ENCODE assay signal across 23 cellular contexts in the genomic region with DNA sequence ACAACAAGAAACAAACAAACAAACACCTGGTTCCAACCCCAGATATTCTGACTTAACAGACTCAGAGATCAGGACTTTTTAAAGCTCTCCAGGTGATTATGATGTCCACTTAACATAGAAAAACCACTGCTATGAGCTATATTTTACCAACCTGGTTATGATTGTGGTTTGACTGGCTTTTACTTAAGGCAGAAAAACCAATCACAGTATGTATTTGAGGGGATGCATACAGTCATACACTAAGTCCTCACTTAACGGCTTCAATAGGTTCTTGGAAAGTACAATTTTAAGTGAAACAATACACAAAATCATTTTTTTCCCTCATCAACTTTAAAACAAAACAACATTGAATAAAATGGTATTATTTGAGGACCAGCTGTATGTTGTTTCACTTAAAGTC.
DNase-seq lines count a peak whose midpoint lies in the region; ATAC-seq, FAIRE-seq and TF ChIP-seq lines count a peak whose summit lies in the region.
"Had no signal": no experiment of that assay in that cellular context is flagged by ENCODE, and none has a peak within 500 bp of the region (broad histone marks: within the 10 kb centered on the region; RNA-seq: fewer than 3 reads in every experiment).

No MANE protein-coding gene starts in this region.

- no peak overlapping the region for H3K9ac ChIP-seq in K562 (ENCODE audit: insufficient read depth in 1 of 2, low read depth in 2 of 2, low read length in 2 of 2)
- H3K9ac ChIP-seq: BLaER1 treated with 17β-estradiol and CSF1 and Interleukin-3, amounts not matched to agents 10 nM and 100 nM had no signal

- POLR2A ChIA-PET in K562 (lab: Yijun Ruan, JAX), result no interaction called here

- H3K4me3 ChIP-seq in K562, result no peak overlapping the region
- H3K4me3 ChIP-seq: A549; BLaER1 treated with 17β-estradiol and CSF1 and Interleukin-3, amounts not matched to agents 10 nM and 100 nM; GM23338 had no signal

- H3K79me2 ChIP-seq in K562 (ENCODE audit: control insufficient read depth, insufficient read depth, low read length), result no peaks in the 10 kb centered on the region

- TF ChIP-seq POLR2A in GM12891 (IDR thresholded peaks at IDR 0.05; ENCODE audit: low read depth, low read length), result no peak
- no peak for TF ChIP-seq POLR2A in K562 (conservative IDR thresholded peaks at IDR 0.05)

- H3K27me3 ChIP-seq in K562 (ENCODE audit: control insufficient read depth in 2 of 2, insufficient read depth in 2 of 2, low read length in 2 of 2), result no peaks in the 10 kb centered on the region
- H3K27me3 ChIP-seq: BE2C; BLaER1 treated with 17β-estradiol and CSF1 and Interleukin-3, amounts not matched to agents 10 nM and 100 nM had no signal

- peaks cover 14% of the 10 kb centered on the region for H3K36me3 Mint-ChIP-seq in natural killer cell treated with Interleukin-12 subunit alpha and Interleukin-12 subunit beta and Interleukin-15 and Interleukin-18, amount 100 ng/mL, for 72 hours
- H3K36me3 Mint-ChIP-seq in natural killer cell, result no peaks in the 10 kb centered on the region

- H3K27ac ChIP-seq in K562 (ENCODE audit: extremely low read depth, low read depth, low read length), result no peak overlapping the region
- H3K27ac ChIP-seq: A549; BLaER1 treated with 17β-estradiol and CSF1 and Interleukin-3, amounts not matched to agents 10 nM and 100 nM had no signal

- 93% methylated on average over 1 of the region's 1 CpG for WGBS in K562 (ENCODE audit: insufficient coverage, low coverage, missing lambda C conversion rate)

- FAIRE-seq in GM12891 (lab: Jason Lieb, UNC) (peak; percentile 47), K562 (lab: Jason Lieb, UNC) (no peak)
- FAIRE-seq: A549, GM12892 had no signal

- TF ChIP-seq RAD21 in K562 (CRISPR knock-in tag; conservative IDR thresholded peaks at IDR 0.05 in 1 of 2, IDR thresholded peaks at IDR 0.05 in 1 of 2), result no peak

- H3K4me1 Mint-ChIP-seq in natural killer cell treated with Interleukin-12 subunit alpha and Interleukin-12 subunit beta and Interleukin-15 and Interleukin-18, amount 100 ng/mL, for 72 hours (ENCODE audit: low read depth in 2 of 2), result peaks cover 26 to 47% of the 10 kb centered on the region in 2 donors
- no peaks in the 10 kb centered on the region for H3K4me1 Mint-ChIP-seq in natural killer cell
- H3K4me1 Mint-ChIP-seq: CD14-positive monocyte; CD8-positive, alpha-beta memory T cell; GM23338; H9 had no signal

- H3K9me3 ChIP-seq in K562 (replicated peaks; ENCODE audit: control insufficient read depth, insufficient read depth, low read depth, low read length), result no peaks in the 10 kb centered on the region
- H3K9me3 ChIP-seq: A549; BE2C; BLaER1 treated with 17β-estradiol and CSF1 and Interleukin-3, amounts not matched to agents 10 nM and 100 nM had no signal

- H3K4me3 Mint-ChIP-seq in natural killer cell treated with Interleukin-12 subunit alpha and Interleukin-12 subunit beta and Interleukin-15 and Interleukin-18, amount 100 ng/mL, for 72 hours, result peak overlapping the region; percentile 53
- H3K4me3 Mint-ChIP-seq in natural killer cell, result no peak overlapping the region
- H3K4me3 Mint-ChIP-seq: CD14-positive monocyte; CD4-positive, alpha-beta T cell; CD8-positive, alpha-beta memory T cell; GM23338; H9 had no signal

- intact Hi-C loops in natural killer cell (cut with micrococcal nuclease) (no loop called here), K562 (cut with micrococcal nuclease) (no loop called here)

- H3K27me3 Mint-ChIP-seq in natural killer cell treated with Interleukin-12 subunit alpha and Interleukin-12 subunit beta and Interleukin-15 and Interleukin-18, amount 100 ng/mL, for 72 hours, result no peaks in the 10 kb centered on the region
- no peaks in the 10 kb centered on the region for H3K27me3 Mint-ChIP-seq in natural killer cell (ENCODE audit: low read depth in 2 of 2)
- H3K27me3 Mint-ChIP-seq: CD4-positive, alpha-beta T cell; CD8-positive, alpha-beta memory T cell had no signal

- H2AFZ ChIP-seq in K562 (ENCODE audit: low read depth, low read length), result no peak overlapping the region
- H2AFZ ChIP-seq: GM23338 had no signal

- H3K4me2 ChIP-seq in K562 (ENCODE audit: insufficient read depth, low read length), result no peak overlapping the region
- H3K4me2 ChIP-seq: A549; BLaER1 treated with 17β-estradiol and CSF1 and Interleukin-3, amounts not matched to agents 10 nM and 100 nM; GM23338 had no signal

- no peak for TF ChIP-seq EP300 in K562 (IDR thresholded peaks at IDR 0.05; ENCODE audit: low read length)

- peak; percentile 65 to 75 for ATAC-seq in natural killer cell treated with Interleukin-12 subunit alpha and Interleukin-12 subunit beta and Interleukin-15 and Interleukin-18, amount 100 ng/mL, for 72 hours
- ATAC-seq in natural killer cell, result no peak
- no peak for ATAC-seq in K562
- ATAC-seq in GM21717 (IDR thresholded peaks at IDR 0.05; ENCODE audit: unreplicated experiment), result no peak
- no peak for ATAC-seq in HG02610 (IDR thresholded peaks at IDR 0.05; ENCODE audit: unreplicated experiment)
- ATAC-seq: A549, GM23338, HCT116 had no signal

- H3K4me1 ChIP-seq in K562 (replicated peaks in 1 of 2; ENCODE audit: control insufficient read depth in 2 of 2, insufficient read depth in 2 of 2, low read length in 2 of 2), result peaks cover 0 to 5% of the 10 kb centered on the region in 2 experiments; a peak in 2 of 5 replicates
- H3K4me1 ChIP-seq: BE2C; BLaER1 treated with 17β-estradiol and CSF1 and Interleukin-3, amounts not matched to agents 10 nM and 100 nM had no signal

- in situ Hi-C loops in K562 (cut with MboI), result no loop called here

- CTCF ChIA-PET in K562 (lab: Yijun Ruan, JAX; ENCODE audit: low intra/inter-chr PET ratio), result no interaction called here

- no peaks in the 10 kb centered on the region for H3K9me1 ChIP-seq in K562 (ENCODE audit: control insufficient read depth, insufficient read depth, low read length)

- no peaks in the 10 kb centered on the region for H4K20me1 ChIP-seq in K562 (replicated peaks; ENCODE audit: control insufficient read depth, insufficient read depth, low read length)
- H4K20me1 ChIP-seq: BLaER1 treated with 17β-estradiol and CSF1 and Interleukin-3, amounts not matched to agents 10 nM and 100 nM had no signal

- TF ChIP-seq CTCF in natural killer cell (IDR thresholded peaks at IDR 0.05) (no peak), K562 (IDR thresholded peaks at IDR 0.05 in 2 of 3, conservative IDR thresholded peaks at IDR 0.05 in 1 of 3; ENCODE audit: insufficient read depth in 2 of 3, low read depth in 1 of 3, low read length in 3 of 3) (no peak)

- BruUV-seq in K562 (replicated peaks; lab: Mats Ljungman, UMichigan), result no TSS peak

- peak overlapping the region; percentile 56 to 80 for H3K27ac Mint-ChIP-seq in natural killer cell treated with Interleukin-12 subunit alpha and Interleukin-12 subunit beta and Interleukin-15 and Interleukin-18, amount 100 ng/mL, for 72 hours
- no peak overlapping the region for H3K27ac Mint-ChIP-seq in natural killer cell
- H3K27ac Mint-ChIP-seq: CD14-positive monocyte; CD4-positive, alpha-beta T cell; CD8-positive, alpha-beta memory T cell had no signal

- no peaks in the 10 kb centered on the region for H3K36me3 ChIP-seq in K562 (ENCODE audit: control insufficient read depth, insufficient read depth, low read length)
- H3K36me3 ChIP-seq: BE2C had no signal

- peaks cover 2% of the 10 kb centered on the region for H3K9me3 Mint-ChIP-seq in natural killer cell treated with Interleukin-12 subunit alpha and Interleukin-12 subunit beta and Interleukin-15 and Interleukin-18, amount 100 ng/mL, for 72 hours
- H3K9me3 Mint-ChIP-seq in natural killer cell, result no peaks in the 10 kb centered on the region
- H3K9me3 Mint-ChIP-seq: CD4-positive, alpha-beta T cell; GM23338; H9 had no signal

- no peak for DNase-seq in natural killer cell treated with Interleukin-12 subunit alpha and Interleukin-12 subunit beta and Interleukin-15 and Interleukin-18, amount 100 ng/mL, for 72 hours (ENCODE audit: low spot score)
- DNase-seq in natural killer cell (no peak), GM12891 (ENCODE audit: insufficient read length, low spot score) (no peak), K562 (ENCODE audit: extremely low read depth in 1 of 4, low spot score in 3 of 4) (no peak), NCI-H2029 treated with DMSO at 0.1 percent for 48 hours (lab: John Stamatoyannopoulos, UW) (no peak)
- DNase-seq: 8988T; ACHN; AML-193; BE2C; CD4-positive, alpha-beta T cell; CD8-positive, alpha-beta memory T cell; DMS53; DMS79 treated with DMSO at 0.1 percent for 48 hours; GF-D8; H9 had no signal

TF ChIP-seq in GM12891, 5 proteins besides CTCF, POLR2A, EP300 and RAD21:
- TF ChIP-seq PAX5 (IDR thresholded peaks at IDR 0.05; ENCODE audit: insufficient read depth, low read length, severe bottlenecking) (no peak), TAF1 (IDR thresholded peaks at IDR 0.05; ENCODE audit: low read depth, low read length) (no peak), SPI1 (IDR thresholded peaks at IDR 0.05; ENCODE audit: low read depth, low read length) (no peak), POLR2AphosphoS5 (IDR thresholded peaks at IDR 0.05; ENCODE audit: low read depth, low read length) (no peak), POU2F2 (IDR thresholded peaks at IDR 0.05; ENCODE audit: low read depth, low read length) (no peak)

TF ChIP-seq in K562, 482 proteins besides CTCF, POLR2A, EP300 and RAD21:
- TF ChIP-seq CSDE1 (IDR thresholded peaks at IDR 0.05) (no peak), RBM25 (IDR thresholded peaks at IDR 0.05; ENCODE audit: low read depth, low read length, severe bottlenecking) (peak; percentile 5), ZNF41 (CRISPR knock-in tag; conservative IDR thresholded peaks at IDR 0.05) (no peak), ZNF586 (CRISPR knock-in tag; conservative IDR thresholded peaks at IDR 0.05) (no peak), PPARD (CRISPR knock-in tag; IDR thresholded peaks at IDR 0.05) (no peak), SPI1 (IDR thresholded peaks at IDR 0.05; ENCODE audit: borderline replicate concordance, low read depth, low read length) (no peak), DDX20 (tag; IDR thresholded peaks at IDR 0.05; ENCODE audit: low read depth) (no peak)

Comparison
In these comparisons a context has a peak if more than half of its experiments do, and no peak if none do; other contexts are left out.
1. ATAC-seq: peak in natural killer cell treated with Interleukin-12 subunit alpha and Interleukin-12 subunit beta and Interleukin-15 and Interleukin-18, amount 100 ng/mL, for 72 hours (2 of 2); none in natural killer cell (0 of 3), K562 (single experiment), GM21717 (single experiment) and HG02610 (single experiment).
2. H3K27ac Mint-ChIP-seq: peak in natural killer cell treated with Interleukin-12 subunit alpha and Interleukin-12 subunit beta and Interleukin-15 and Interleukin-18, amount 100 ng/mL, for 72 hours (2 of 2); none in natural killer cell (0 of 2).